ENCODE assay signal across 27 cellular contexts in genomic region chr7:33463131-33463530, GRCh38.
DNase-seq lines count a peak whose midpoint lies in the region; ATAC-seq, FAIRE-seq and TF ChIP-seq lines count a peak whose summit lies in the region.
"Had no signal": no experiment of that assay in that cellular context is flagged by ENCODE, and none has a peak within 500 bp of the region (broad histone marks: within the 10 kb centered on the region; RNA-seq: fewer than 3 reads in every experiment).

No MANE protein-coding gene starts in this region.

- DNase-seq in cardiac muscle cell (ENCODE audit: low read depth in 1 of 2, low spot score in 1 of 2) (no peak), Right ventricle myocardium superior (no peak), WTC11 (ENCODE audit: low spot score) (no peak), nephron progenitor cell (no peak), DMS53 (lab: John Stamatoyannopoulos, UW) (no peak), frontal cortex (ENCODE audit: low spot score in 2 of 2) (no peak)
- DNase-seq: CD8-positive, alpha-beta memory T cell; DMS 273 treated with DMSO at 0.1 percent for 48 hours; DMS79 treated with DMSO at 0.1 percent for 48 hours; GF-D8; GOT3; HCEC 1CT; MV-4-11; NCI-H1105; NCI-H1436 treated with DMSO at 0.1 percent for 48 hours; NCI-H187 treated with DMSO at 0.1 percent for 48 hours; NCI-H2171 treated with DMSO at 0.1 percent for 48 hours; NCI-H345; NCI-H524; NCI-H748 treated with DMSO at 0.1 percent for 48 hours; PC-9 had no signal

- H3K9me3 Mint-ChIP-seq in WTC11 (peaks cover 5% of the 10 kb centered on the region; the same call in 1 of the 2 replicates), nephron progenitor cell (peaks cover 5% of the 10 kb centered on the region)

- H3K27me3 ChIP-seq in cardiac muscle cell = no peaks in the 10 kb centered on the region

- no peak overlapping the region for H3K4me3 ChIP-seq in cardiac muscle cell
- H3K4me3 ChIP-seq: PC-9 had no signal

- intact Hi-C loops in Right ventricle myocardium superior (cut with DNase I) = no loop called here

- H3K4me1 ChIP-seq in cardiac muscle cell (ENCODE audit: low read depth) = peaks cover 4% of the 10 kb centered on the region

- no peaks in the 10 kb centered on the region for H3K9me3 ChIP-seq in cardiac muscle cell (ENCODE audit: low read depth)

- H3K27me3 Mint-ChIP-seq in WTC11 (ENCODE audit: low read depth) (no peaks in the 10 kb centered on the region), nephron progenitor cell (ENCODE audit: low read depth, poor library complexity) (no peaks in the 10 kb centered on the region)
- H3K27me3 Mint-ChIP-seq: B cell; CD8-positive, alpha-beta memory T cell had no signal

- POLR2A ChIA-PET in WTC11 (lab: Charles Lee) = no interaction called here

- TF ChIP-seq CTCF in cardiac muscle cell (IDR thresholded peaks at IDR 0.05; ENCODE audit: low read depth, low read length) (no peak), WTC11 (IDR thresholded peaks at IDR 0.05) (no peak), nephron progenitor cell (IDR thresholded peaks at IDR 0.05) (no peak)

- H3K27ac Mint-ChIP-seq in WTC11 (peak overlapping the region; percentile 35; the same call in 1 of the 2 replicates), nephron progenitor cell (peak overlapping the region; percentile 62)
- H3K27ac Mint-ChIP-seq: B cell, CD14-positive monocyte had no signal

- H3K36me3 Mint-ChIP-seq in WTC11 (peaks cover 4% of the 10 kb centered on the region), nephron progenitor cell (ENCODE audit: low read depth) (peaks cover 6% of the 10 kb centered on the region)
- H3K36me3 Mint-ChIP-seq: CD14-positive monocyte had no signal

- H3K27ac ChIP-seq in cardiac muscle cell = peak overlapping the region; percentile 28
- H3K27ac ChIP-seq: 22Rv1, PC-9 had no signal

- H3K4me1 Mint-ChIP-seq in WTC11 (no peaks in the 10 kb centered on the region; the same call in 1 of the 2 replicates), nephron progenitor cell (peaks cover 23% of the 10 kb centered on the region)
- H3K4me1 Mint-ChIP-seq: B cell; CD14-positive monocyte; CD8-positive, alpha-beta memory T cell had no signal

- ATAC-seq in Right ventricle myocardium superior (ENCODE audit: poor library complexity) (no peak), WTC11 (no peak), GM21447 (IDR thresholded peaks at IDR 0.05; ENCODE audit: unreplicated experiment) (no peak)
- ATAC-seq: Right ventricle myocardium inferior had no signal

- H3K4me3 Mint-ChIP-seq in WTC11 (no peak overlapping the region), nephron progenitor cell (no peak overlapping the region)
- H3K4me3 Mint-ChIP-seq: B cell; CD14-positive monocyte; CD8-positive, alpha-beta memory T cell had no signal

- H3K36me3 ChIP-seq in cardiac muscle cell = no peaks in the 10 kb centered on the region

- CTCF ChIA-PET in WTC11 (lab: Charles Lee) = interaction anchor here (0.6 to 1.4 kb wide), 2 partner anchors 442 to 469 kb away, joined by 4 read pairs; partner anchors contain the start of gene BMPER

- FAIRE-seq in frontal cortex (lab: Jason Lieb, UNC) = no peak
- FAIRE-seq: GM18507 had no signal

TF ChIP-seq in WTC11, 78 proteins besides CTCF, POLR2A, EP300 and RAD21 (continues in another document):
- TF ChIP-seq MYBL2 (CRISPR knock-in tag; IDR thresholded peaks at IDR 0.05) (no peak), NR2C2 (CRISPR knock-in tag; IDR thresholded peaks at IDR 0.05) (no peak), ZNF263 (CRISPR knock-in tag; IDR thresholded peaks at IDR 0.05; ENCODE audit: low read depth) (no peak), TCF7 (CRISPR knock-in tag; IDR thresholded peaks at IDR 0.05; ENCODE audit: low read depth) (no peak), ZNF219 (CRISPR knock-in tag; IDR thresholded peaks at IDR 0.05; ENCODE audit: borderline replicate concordance) (no peak), GTF2I (CRISPR knock-in tag; conservative IDR thresholded peaks at IDR 0.05) (no peak), NFE2L1 (CRISPR knock-in tag; IDR thresholded peaks at IDR 0.05) (no peak), TEAD4 (CRISPR knock-in tag; IDR thresholded peaks at IDR 0.05) (no peak), ZNF281 (CRISPR knock-in tag; IDR thresholded peaks at IDR 0.05) (no peak), ZNF232 (CRISPR knock-in tag; IDR thresholded peaks at IDR 0.05) (no peak), RELA (CRISPR knock-in tag; IDR thresholded peaks at IDR 0.05; ENCODE audit: borderline replicate concordance) (no peak), CREM (CRISPR knock-in tag; IDR thresholded peaks at IDR 0.05) (no peak), PRDM15 (CRISPR knock-in tag; IDR thresholded peaks at IDR 0.05) (no peak), AFF4 (CRISPR knock-in tag; IDR thresholded peaks at IDR 0.05; ENCODE audit: borderline replicate concordance) (no peak)
